Comparison of ENCODE assay signal across 10 cellular contexts in the genomic region with DNA sequence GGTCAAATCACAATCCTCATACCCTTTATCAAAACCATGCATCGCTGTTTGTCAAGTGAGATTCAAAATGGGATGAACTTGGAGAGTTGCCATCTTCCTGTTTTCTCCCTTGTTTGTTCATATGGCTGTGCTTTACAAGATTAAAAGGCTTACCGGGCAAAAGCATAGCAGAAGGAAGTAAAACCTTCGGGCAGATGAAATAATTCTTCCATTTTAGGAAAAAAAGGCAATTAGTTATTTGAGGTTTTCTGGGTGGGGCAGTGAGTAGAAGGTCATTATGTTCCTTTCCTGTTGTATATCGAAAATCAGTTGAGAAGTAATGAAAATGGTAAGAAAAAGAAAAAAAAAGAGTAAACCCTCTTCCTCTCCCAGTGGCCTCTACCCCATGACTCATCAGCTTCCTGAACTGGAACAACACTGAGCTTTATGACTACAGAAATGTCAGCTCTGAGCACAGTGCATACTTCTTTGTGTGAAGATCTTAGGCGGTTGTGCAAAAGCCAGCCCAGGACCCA.
DNase-seq lines count a peak whose midpoint lies in the region; ATAC-seq, FAIRE-seq and TF ChIP-seq lines count a peak whose summit lies in the region.
"Had no signal": no experiment of that assay in that cellular context is flagged by ENCODE, and none has a peak within 500 bp of the region (broad histone marks: within the 10 kb centered on the region; RNA-seq: fewer than 3 reads in every experiment).

No MANE protein-coding gene starts in this region.

- H3K4me2 ChIP-seq in GM23338, result no peak overlapping the region

- peak; percentile 76 to 90 for ATAC-seq in natural killer cell treated with Interleukin-12 subunit alpha and Interleukin-12 subunit beta and Interleukin-15 and Interleukin-18, amount 100 ng/mL, for 72 hours
- no peak for ATAC-seq in GM23338
- ATAC-seq in HG03520 (IDR thresholded peaks at IDR 0.05; ENCODE audit: unreplicated experiment), result no peak

- no peaks in the 10 kb centered on the region for H3K27me3 ChIP-seq in GM23338 (ENCODE audit: insufficient read depth)

- no peaks in the 10 kb centered on the region for H3F3A ChIP-seq in GM23338 (replicated peaks; ENCODE audit: low read depth)

- H3K4me3 Mint-ChIP-seq in natural killer cell treated with Interleukin-12 subunit alpha and Interleukin-12 subunit beta and Interleukin-15 and Interleukin-18, amount 100 ng/mL, for 72 hours, result no peak overlapping the region
- no peak overlapping the region for H3K4me3 Mint-ChIP-seq in GM23338
- no peak overlapping the region for H3K4me3 Mint-ChIP-seq in activated naive CD4-positive, alpha-beta T cell treated with anti-CD3 and anti-CD28 coated beads for 36 hours
- H3K4me3 Mint-ChIP-seq: activated naive CD8-positive, alpha-beta T cell treated with anti-CD3 and anti-CD28 coated beads for 36 hours had no signal

- peak; percentile 64 for DNase-seq in DMS153 treated with DMSO at 0.1 percent for 48 hours (lab: John Stamatoyannopoulos, UW; ENCODE audit: unreplicated experiment)
- peak; percentile 85 for DNase-seq in NCI-H345 (lab: John Stamatoyannopoulos, UW)
- peak; percentile 69 for DNase-seq in natural killer cell treated with Interleukin-12 subunit alpha and Interleukin-12 subunit beta and Interleukin-15 and Interleukin-18, amount 100 ng/mL, for 72 hours (ENCODE audit: low spot score)
- no peak for DNase-seq in stimulated activated naive CD4-positive, alpha-beta T cell (lab: John Stamatoyannopoulos, UW)
- DNase-seq in GM23338 (ENCODE audit: low spot score), result no peak
- no peak for DNase-seq in activated naive CD4-positive, alpha-beta T cell treated with anti-CD3 and anti-CD28 coated beads for 36 hours
- DNase-seq: activated naive CD8-positive, alpha-beta T cell treated with anti-CD3 and anti-CD28 coated beads for 36 hours; NCI-H187 had no signal

- no peaks in the 10 kb centered on the region; the same call in 1 of the 2 replicates for H4K20me1 ChIP-seq in GM23338 (replicated peaks; ENCODE audit: insufficient read depth)

- peak; percentile 66 for FAIRE-seq in endometrium (lab: Jason Lieb, UNC)

- CTCF ChIA-PET in activated naive CD4-positive, alpha-beta T cell treated with anti-CD3 and anti-CD28 coated beads for 36 hours (lab: Charles Lee), result no interaction called here

- no peak for TF ChIP-seq CTCF in GM23338 (conservative IDR thresholded peaks at IDR 0.05; ENCODE audit: low read depth in 2 of 2)

- H3K79me2 ChIP-seq in GM23338 (replicated peaks; ENCODE audit: insufficient read depth), result no peaks in the 10 kb centered on the region

- H3K27ac ChIP-seq in GM23338 (ENCODE audit: low read depth), result no peak overlapping the region

- no peaks in the 10 kb centered on the region for H3K4me1 ChIP-seq in GM23338 (ENCODE audit: insufficient read depth)

- H3K4me3 ChIP-seq in GM23338, result no peak overlapping the region

- H3K4me1 Mint-ChIP-seq in natural killer cell treated with Interleukin-12 subunit alpha and Interleukin-12 subunit beta and Interleukin-15 and Interleukin-18, amount 100 ng/mL, for 72 hours (ENCODE audit: low read depth in 2 of 2), result peaks cover 4 to 6% of the 10 kb centered on the region in 2 donors
- H3K4me1 Mint-ChIP-seq in GM23338, result no peaks in the 10 kb centered on the region
- no peaks in the 10 kb centered on the region for H3K4me1 Mint-ChIP-seq in activated naive CD4-positive, alpha-beta T cell treated with anti-CD3 and anti-CD28 coated beads for 36 hours (ENCODE audit: low read depth)
- H3K4me1 Mint-ChIP-seq: activated naive CD8-positive, alpha-beta T cell treated with anti-CD3 and anti-CD28 coated beads for 36 hours had no signal

- H3K9me2 ChIP-seq in GM23338 (ENCODE audit: insufficient read depth), result peaks cover 10% of the 10 kb centered on the region; the same call in 1 of the 2 replicates

- H3K27ac Mint-ChIP-seq in natural killer cell treated with Interleukin-12 subunit alpha and Interleukin-12 subunit beta and Interleukin-15 and Interleukin-18, amount 100 ng/mL, for 72 hours, result no peak overlapping the region
- H3K27ac Mint-ChIP-seq in GM23338, result no peak overlapping the region
- no peak overlapping the region for H3K27ac Mint-ChIP-seq in activated naive CD4-positive, alpha-beta T cell treated with anti-CD3 and anti-CD28 coated beads for 36 hours
- H3K27ac Mint-ChIP-seq: activated naive CD8-positive, alpha-beta T cell treated with anti-CD3 and anti-CD28 coated beads for 36 hours had no signal

- no peaks in the 10 kb centered on the region for H3K27me3 Mint-ChIP-seq in natural killer cell treated with Interleukin-12 subunit alpha and Interleukin-12 subunit beta and Interleukin-15 and Interleukin-18, amount 100 ng/mL, for 72 hours
- H3K27me3 Mint-ChIP-seq in GM23338 (ENCODE audit: insufficient read depth, low read depth, poor library complexity), result no peaks in the 10 kb centered on the region
- H3K27me3 Mint-ChIP-seq in activated naive CD4-positive, alpha-beta T cell treated with anti-CD3 and anti-CD28 coated beads for 36 hours (ENCODE audit: low read depth), result no peaks in the 10 kb centered on the region
- H3K27me3 Mint-ChIP-seq: activated naive CD8-positive, alpha-beta T cell treated with anti-CD3 and anti-CD28 coated beads for 36 hours had no signal

- no peak overlapping the region for H2AFZ ChIP-seq in GM23338

- H3K36me3 ChIP-seq in GM23338 (ENCODE audit: insufficient read depth), result no peaks in the 10 kb centered on the region

- H3K9me3 Mint-ChIP-seq in natural killer cell treated with Interleukin-12 subunit alpha and Interleukin-12 subunit beta and Interleukin-15 and Interleukin-18, amount 100 ng/mL, for 72 hours, result peaks cover 4% of the 10 kb centered on the region
- no peaks in the 10 kb centered on the region for H3K9me3 Mint-ChIP-seq in GM23338
- H3K9me3 Mint-ChIP-seq in activated naive CD4-positive, alpha-beta T cell treated with anti-CD3 and anti-CD28 coated beads for 36 hours, result peaks cover 5% of the 10 kb centered on the region

- H3K36me3 Mint-ChIP-seq in natural killer cell treated with Interleukin-12 subunit alpha and Interleukin-12 subunit beta and Interleukin-15 and Interleukin-18, amount 100 ng/mL, for 72 hours, result no peaks in the 10 kb centered on the region
- H3K36me3 Mint-ChIP-seq in GM23338 (ENCODE audit: low read depth), result no peaks in the 10 kb centered on the region
- no peaks in the 10 kb centered on the region for H3K36me3 Mint-ChIP-seq in activated naive CD4-positive, alpha-beta T cell treated with anti-CD3 and anti-CD28 coated beads for 36 hours (ENCODE audit: low read depth)
- H3K36me3 Mint-ChIP-seq: activated naive CD8-positive, alpha-beta T cell treated with anti-CD3 and anti-CD28 coated beads for 36 hours had no signal

- intact Hi-C loops in activated naive CD4-positive, alpha-beta T cell treated with anti-CD3 and anti-CD28 coated beads for 36 hours (cut with micrococcal nuclease), result no loop called here

TF ChIP-seq in GM23338, 12 proteins besides CTCF, POLR2A, EP300 and RAD21:
- TF ChIP-seq NANOG (IDR thresholded peaks at IDR 0.05; ENCODE audit: borderline replicate concordance) (no peak), ZNF114 (CRISPR knock-in tag; IDR thresholded peaks at IDR 0.05) (no peak)
TF ChIP-seq in GM23338: peak in this region for 0.

Comparison
In these comparisons a context has a peak if more than half of its experiments do, and no peak if none do; other contexts are left out.
1. DNase-seq: peak in DMS153 treated with DMSO at 0.1 percent for 48 hours (single experiment), NCI-H345 (single experiment) and natural killer cell treated with Interleukin-12 subunit alpha and Interleukin-12 subunit beta and Interleukin-15 and Interleukin-18, amount 100 ng/mL, for 72 hours (single experiment); none in stimulated activated naive CD4-positive, alpha-beta T cell (0 of 6), GM23338 (single experiment) and activated naive CD4-positive, alpha-beta T cell treated with anti-CD3 and anti-CD28 coated beads for 36 hours (single experiment).
2. ATAC-seq: peak in natural killer cell treated with Interleukin-12 subunit alpha and Interleukin-12 subunit beta and Interleukin-15 and Interleukin-18, amount 100 ng/mL, for 72 hours (2 of 2); none in GM23338 (single experiment) and HG03520 (single experiment).